9 cellular contexts compared by ENCODE assay signal in the genomic region with DNA sequence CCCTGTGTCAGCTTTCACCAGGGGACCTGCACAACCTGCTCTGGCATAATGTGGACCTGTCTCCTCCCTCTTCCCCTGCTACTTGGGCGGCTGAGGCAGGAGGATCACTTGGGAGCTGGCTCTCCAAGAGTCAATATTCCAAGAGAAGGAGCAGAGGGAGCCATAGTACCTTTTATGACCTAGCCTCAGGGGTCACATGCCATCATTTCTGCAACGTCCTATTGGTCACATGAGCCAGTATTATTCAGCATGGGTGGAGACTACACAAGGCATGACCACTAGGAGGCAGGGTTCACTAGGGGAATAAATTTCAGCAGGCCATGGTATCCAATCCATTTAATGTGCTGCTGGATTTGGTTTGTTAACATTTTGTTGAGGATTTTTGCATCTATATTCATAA. TPM values are rescaled to one million over a fixed set of nuclear protein-coding genes. Genes with fewer than 3 reads are reported as not detected.
A peak's percentile ranks its signal among the peaks of the same experiment; 100 is the strongest.
DNase-seq lines count a peak whose midpoint lies in the region; ATAC-seq and TF ChIP-seq lines count a peak whose summit lies in the region.
"Had no signal": no experiment of that assay in that cellular context is flagged by ENCODE, and none has a peak within 500 bp of the region (broad histone marks: within the 10 kb centered on the region; RNA-seq: fewer than 3 reads in every experiment).

No MANE protein-coding gene starts in this region.

- CTCF ChIA-PET in activated naive CD4-positive, alpha-beta T cell treated with anti-CD3 and anti-CD28 coated beads, Interleukin-2, amount 10 ng/mL, durations not matched to agents 7 days and 5 days (lab: Charles Lee): no interaction called here

- H3K9me3 ChIP-seq in lower lobe of right lung: peaks cover 8% of the 10 kb centered on the region
- H3K9me3 ChIP-seq in ovary: no peaks in the 10 kb centered on the region
- H3K9me3 ChIP-seq in heart left ventricle: peaks cover 0 to 11% (median 2%) of the 10 kb centered on the region in 12 donors

- H3K27me3 Mint-ChIP-seq in activated naive CD4-positive, alpha-beta T cell treated with anti-CD3 and anti-CD28 coated beads, Interleukin-2, amount 10 ng/mL, durations not matched to agents 7 days and 5 days: peaks cover 38% of the 10 kb centered on the region

- H3K9me3 Mint-ChIP-seq in activated naive CD4-positive, alpha-beta T cell treated with anti-CD3 and anti-CD28 coated beads, Interleukin-2, amount 10 ng/mL, durations not matched to agents 7 days and 5 days: peaks cover 9% of the 10 kb centered on the region

- TF ChIP-seq POLR2A in ovary (IDR thresholded peaks at IDR 0.05): no peak
- no peak for TF ChIP-seq POLR2A in heart left ventricle (IDR thresholded peaks at IDR 0.05)

- ATAC-seq in lower lobe of right lung (no peak), heart left ventricle (no peak), HG03159 (IDR thresholded peaks at IDR 0.05; ENCODE audit: unreplicated experiment) (no peak)

- no peak for TF ChIP-seq EP300 in ovary (IDR thresholded peaks at IDR 0.05)

- H3K4me3 Mint-ChIP-seq in activated naive CD4-positive, alpha-beta T cell treated with anti-CD3 and anti-CD28 coated beads, Interleukin-2, amount 10 ng/mL, durations not matched to agents 7 days and 5 days: no peak overlapping the region

- H3K4me3 ChIP-seq in lower lobe of right lung (no peak overlapping the region), ovary (no peak overlapping the region), heart left ventricle (no peak overlapping the region)
- H3K4me3 ChIP-seq: BLaER1 had no signal

- H3K27ac ChIP-seq in lower lobe of right lung (no peak overlapping the region), ovary (no peak overlapping the region), heart left ventricle (no peak overlapping the region)
- H3K27ac ChIP-seq: BLaER1 had no signal

- H3K27me3 ChIP-seq in lower lobe of right lung (ENCODE audit: low read depth) (no peaks in the 10 kb centered on the region), ovary (no peaks in the 10 kb centered on the region), heart left ventricle (peaks cover 0 to 6% (median 0%) of the 10 kb centered on the region in 9 donors)
- H3K27me3 ChIP-seq: BLaER1 had no signal

- H3K27ac Mint-ChIP-seq in activated naive CD4-positive, alpha-beta T cell treated with anti-CD3 and anti-CD28 coated beads, Interleukin-2, amount 10 ng/mL, durations not matched to agents 7 days and 5 days: no peak overlapping the region

- TF ChIP-seq CTCF in lower lobe of right lung (IDR thresholded peaks at IDR 0.05) (peak; percentile 27), ovary (IDR thresholded peaks at IDR 0.05) (no peak), heart left ventricle (IDR thresholded peaks at IDR 0.05) (peak in 3 of 12 donors; percentile 16 to 25 (median 23))

- H3K4me1 ChIP-seq in lower lobe of right lung (no peaks in the 10 kb centered on the region), ovary (ENCODE audit: insufficient read depth) (no peaks in the 10 kb centered on the region), heart left ventricle (no peaks in the 10 kb centered on the region)

- H3K36me3 Mint-ChIP-seq in activated naive CD4-positive, alpha-beta T cell treated with anti-CD3 and anti-CD28 coated beads, Interleukin-2, amount 10 ng/mL, durations not matched to agents 7 days and 5 days: no peaks in the 10 kb centered on the region

- intact Hi-C loops in lower lobe of right lung (cut with DNase I) (no loop called here), ovary (cut with DNase I) (no loop called here), heart left ventricle (cut with DNase I) (no loop called here)

- 48 to 57% (median 50%) methylated on average over 2 of the region's 2 CpGs for WGBS in ovary, 3 donors
- 53 to 80% (median 59%) methylated on average over 2 of the region's 2 CpGs for WGBS in heart left ventricle, 4 donors

- no peaks in the 10 kb centered on the region for H3K4me1 Mint-ChIP-seq in activated naive CD4-positive, alpha-beta T cell treated with anti-CD3 and anti-CD28 coated beads, Interleukin-2, amount 10 ng/mL, durations not matched to agents 7 days and 5 days

- H3K36me3 ChIP-seq in lower lobe of right lung (no peaks in the 10 kb centered on the region), ovary (no peaks in the 10 kb centered on the region), heart left ventricle (no peaks in the 10 kb centered on the region)
- H3K36me3 ChIP-seq: BLaER1 had no signal

- peak; percentile 5 for DNase-seq in NCI-H2029 (lab: John Stamatoyannopoulos, UW)
- no peak for DNase-seq in NCI-H2029 treated with DMSO at 0.1 percent for 48 hours (lab: John Stamatoyannopoulos, UW)
- DNase-seq in NCI-H446 treated with DMSO at 0.1 percent for 48 hours (lab: John Stamatoyannopoulos, UW): peak; percentile 8
- DNase-seq in activated naive CD4-positive, alpha-beta T cell treated with anti-CD3 and anti-CD28 coated beads, Interleukin-2, amount 10 ng/mL, durations not matched to agents 7 days and 5 days: peak; percentile 62
- no peak for DNase-seq in lower lobe of right lung
- DNase-seq in ovary: no peak
- no peak for DNase-seq in heart left ventricle

RNA-seq across cellular contexts. Expression of gene SHFL, which starts 12.0 kb away (rescaled TPM):
- 43.4 TPM for total RNA-seq in lower lobe of right lung
- total RNA-seq in ovary: 10 to 100 TPM; 34.0 to 49.5 (median 40.2) TPM
- polyA plus RNA-seq in ovary: 10 to 100 TPM; 39.0 to 42.1 TPM
- 10 to 100 TPM in 4 of 9 donors, 1 to 10 TPM in 5; 6.3 to 29.0 (median 8.7) TPM for total RNA-seq in heart left ventricle
- 10 to 100 TPM in 1 of 2 donors, 1 to 10 TPM in 1; 7.7 to 13.0 TPM for polyA plus RNA-seq in heart left ventricle

RNA-seq across cellular contexts. Expression of gene ANGPTL6, which starts 28.3 kb away (rescaled TPM):
- 0.44 TPM for total RNA-seq in lower lobe of right lung
- under 1 TPM in 6 of 7 donors, not detected in 1; 0.15 to 0.80 (median 0.38) TPM for total RNA-seq in ovary
- 1 to 10 TPM in 1 of 2 donors, under 1 TPM in 1; 0.10 to 1.4 TPM for polyA plus RNA-seq in ovary
- total RNA-seq in heart left ventricle: under 1 TPM in 1 of 9 donors, not detected in 8; 0.43 TPM
- under 1 TPM in 1 of 2 donors, not detected in 1; 0.19 TPM for polyA plus RNA-seq in heart left ventricle

RNA-seq across cellular contexts. Expression of gene PPAN, which starts 32.0 kb away (rescaled TPM):
- total RNA-seq in lower lobe of right lung: 30.8 TPM
- 10 to 100 TPM; 21.0 to 58.3 (median 44.4) TPM for total RNA-seq in ovary
- polyA plus RNA-seq in ovary: 10 to 100 TPM in 1 of 2 donors, 1 to 10 TPM in 1; 6.2 to 33.3 TPM
- total RNA-seq in heart left ventricle: 10 to 100 TPM; 16.3 to 24.9 (median 19.0) TPM
- 10 to 100 TPM; 34.4 to 41.4 TPM for polyA plus RNA-seq in heart left ventricle

RNA-seq across cellular contexts. Expression of gene P2RY11, which starts 37.3 kb away (rescaled TPM):
- 15.6 TPM for total RNA-seq in lower lobe of right lung
- 10 to 100 TPM in 5 of 7 donors, 1 to 10 TPM in 2; 5.5 to 18.5 (median 14.4) TPM for total RNA-seq in ovary
- 1 to 10 TPM; 2.1 to 8.7 TPM for polyA plus RNA-seq in ovary
- total RNA-seq in heart left ventricle: 10 to 100 TPM in 1 of 9 donors, 1 to 10 TPM in 8; 3.1 to 11.7 (median 6.3) TPM
- polyA plus RNA-seq in heart left ventricle: 1 to 10 TPM; 3.6 to 5.2 TPM

RNA-seq across cellular contexts. Expression of gene EIF3G, which starts 45.5 kb away (rescaled TPM):
- total RNA-seq in lower lobe of right lung: 158 TPM
- total RNA-seq in ovary: 100 to 1,000 TPM; 284 to 375 (median 298) TPM
- polyA plus RNA-seq in ovary: 100 to 1,000 TPM; 293 to 311 TPM
- total RNA-seq in heart left ventricle: 100 to 1,000 TPM; 148 to 302 (median 179) TPM
- 100 to 1,000 TPM; 124 to 233 TPM for polyA plus RNA-seq in heart left ventricle

Comparison
In these comparisons a context has a peak if more than half of its experiments do, and no peak if none do; other contexts are left out.
1. DNase-seq: peak in NCI-H2029 (single experiment), NCI-H446 treated with DMSO at 0.1 percent for 48 hours (single experiment) and activated naive CD4-positive, alpha-beta T cell treated with anti-CD3 and anti-CD28 coated beads, Interleukin-2, amount 10 ng/mL, durations not matched to agents 7 days and 5 days (single experiment); none in NCI-H2029 treated with DMSO at 0.1 percent for 48 hours (single experiment), lower lobe of right lung (single experiment), ovary (0 of 5) and heart left ventricle (0 of 5).